Comparison of ENCODE assay signal across 9 cellular contexts in genomic region chr1:910881-911721, GRCh38. TPM values are rescaled to one million over a fixed set of nuclear protein-coding genes. Genes with fewer than 3 reads are reported as not detected.
A peak's percentile ranks its signal among the peaks of the same experiment; 100 is the strongest.
DNase-seq lines count a peak whose midpoint lies in the region; ATAC-seq and TF ChIP-seq lines count a peak whose summit lies in the region.
"Had no signal": no experiment of that assay in that cellular context is flagged by ENCODE, and none has a peak within 500 bp of the region (broad histone marks: within the 10 kb centered on the region; RNA-seq: fewer than 3 reads in every experiment).

No MANE protein-coding gene starts in this region.

- no TSS peak for BruUV-seq in OCI-LY7 (replicated peaks; lab: Mats Ljungman, UMichigan)

- H3K79me2 ChIP-seq in SK-N-SH (ENCODE audit: insufficient read depth) (no peaks in the 10 kb centered on the region), OCI-LY7 (ENCODE audit: insufficient read depth, low read depth, low read length) (no peaks in the 10 kb centered on the region)

- H3K9me2 ChIP-seq in SK-N-SH (no peaks in the 10 kb centered on the region), OCI-LY7 (ENCODE audit: insufficient read depth, low read length) (no peaks in the 10 kb centered on the region)

- H3K4me1 ChIP-seq in SK-N-SH (ENCODE audit: control insufficient read depth in 1 of 2, insufficient read depth in 2 of 2, low read depth in 1 of 2, low read length in 1 of 2) (peaks cover 0 to 15% of the 10 kb centered on the region in 2 experiments; a peak in 2 of 4 replicates), OCI-LY7 (ENCODE audit: insufficient read depth, low read length, poor library complexity, severe bottlenecking) (no peaks in the 10 kb centered on the region)

- CTCF ChIA-PET in SK-N-SH (lab: Yijun Ruan, JAX) (interaction anchor here (1.0 to 1.6 kb wide), 5 partner anchors 9 to 121 kb away, joined by 3 to 6 read pairs (median 4); no protein-coding TSS in a partner anchor), OCI-LY7 (lab: Charles Lee; ENCODE audit: unreplicated experiment) (no interaction called here)

- TF ChIP-seq CTCF in SK-N-SH (IDR thresholded peaks at IDR 0.05): no peak
- no peak for TF ChIP-seq CTCF in OCI-LY7 (conservative IDR thresholded peaks at IDR 0.05; ENCODE audit: low read length)

- no peaks in the 10 kb centered on the region for H3K36me3 ChIP-seq in SK-N-SH (replicated peaks in 1 of 2; ENCODE audit: control insufficient read depth in 1 of 2, insufficient read depth in 2 of 2, low read length in 1 of 2)
- no peaks in the 10 kb centered on the region for H3K36me3 ChIP-seq in OCI-LY7 (ENCODE audit: insufficient read depth, low read length)

- no peaks in the 10 kb centered on the region for H3K27me3 ChIP-seq in SK-N-SH (ENCODE audit: insufficient read depth)

- POLR2A ChIA-PET in SK-N-SH (lab: Yijun Ruan, JAX) (no interaction called here), OCI-LY7 (lab: Charles Lee) (no interaction called here)

- no peak overlapping the region for H3K27ac ChIP-seq in SK-N-SH (ENCODE audit: low read depth in 2 of 2, low read length in 1 of 2)
- H3K27ac ChIP-seq in OCI-LY7 (ENCODE audit: low read depth, low read length, poor library complexity, severe bottlenecking): no peak overlapping the region

- H4K20me1 ChIP-seq in SK-N-SH (ENCODE audit: insufficient read depth) (no peaks in the 10 kb centered on the region), OCI-LY7 (ENCODE audit: insufficient read depth, low read length) (no peaks in the 10 kb centered on the region)

- no peak for TF ChIP-seq RAD21 in SK-N-SH (IDR thresholded peaks at IDR 0.05; ENCODE audit: low read length)

- H2AFZ ChIP-seq in SK-N-SH (ENCODE audit: low read depth) (no peak overlapping the region), OCI-LY7 (ENCODE audit: low read length) (no peak overlapping the region)

- TF ChIP-seq EP300 in SK-N-SH (IDR thresholded peaks at IDR 0.05; ENCODE audit: borderline replicate concordance in 1 of 2, low read depth in 1 of 2, low read length in 1 of 2): no peak

- H3F3A ChIP-seq in SK-N-SH (replicated peaks; ENCODE audit: insufficient read depth): no peaks in the 10 kb centered on the region

- H3K4me3 ChIP-seq in SK-N-SH (ENCODE audit: low read depth in 2 of 2, low read length in 1 of 2): no peak overlapping the region
- no peak overlapping the region for H3K4me3 ChIP-seq in OCI-LY7 (ENCODE audit: low read depth, low read length, poor library complexity, severe bottlenecking)

- H3K4me2 ChIP-seq in SK-N-SH: no peak overlapping the region
- no peak overlapping the region for H3K4me2 ChIP-seq in OCI-LY7 (ENCODE audit: low read length)

- H3K9ac ChIP-seq in SK-N-SH: no peak overlapping the region

- DNase-seq in 8988T: peak; percentile 8
- DNase-seq in GM19238 (ENCODE audit: insufficient read length, low spot score): peak; percentile 1
- DNase-seq in SK-N-SH: peak; percentile 72
- peak; percentile 73 for DNase-seq in kidney glomerular epithelial cell (lab: John Stamatoyannopoulos, UW)
- DNase-seq in medulla oblongata (ENCODE audit: extremely low spot score): no peak
- DNase-seq in OCI-LY7 (ENCODE audit: low spot score): no peak
- no peak for DNase-seq in cerebellar nuclear complex (lab: John Stamatoyannopoulos, UW)
- DNase-seq: NCI-H1930 had no signal

- no peak for ATAC-seq in GM21717 (IDR thresholded peaks at IDR 0.05; ENCODE audit: unreplicated experiment)

- WGBS in SK-N-SH (ENCODE audit: low lambda C conversion rate): 69% methylated on average over 12 of the region's 25 CpGs

- intact Hi-C loops in OCI-LY7 (cut with micrococcal nuclease; ENCODE audit: unreplicated experiment): no loop called here

- H3K9me3 ChIP-seq in SK-N-SH (no peaks in the 10 kb centered on the region), OCI-LY7 (ENCODE audit: low read length) (no peaks in the 10 kb centered on the region)

TF ChIP-seq in SK-N-SH, 30 proteins besides CTCF, POLR2A, EP300 and RAD21:
- no peak for TF ChIP-seq SIN3A (IDR thresholded peaks at IDR 0.05; ENCODE audit: borderline replicate concordance, low read depth, low read length)
- TF ChIP-seq MEF2A (IDR thresholded peaks at IDR 0.05; ENCODE audit: borderline replicate concordance, low read depth): no peak
- TF ChIP-seq, protein P1, sequence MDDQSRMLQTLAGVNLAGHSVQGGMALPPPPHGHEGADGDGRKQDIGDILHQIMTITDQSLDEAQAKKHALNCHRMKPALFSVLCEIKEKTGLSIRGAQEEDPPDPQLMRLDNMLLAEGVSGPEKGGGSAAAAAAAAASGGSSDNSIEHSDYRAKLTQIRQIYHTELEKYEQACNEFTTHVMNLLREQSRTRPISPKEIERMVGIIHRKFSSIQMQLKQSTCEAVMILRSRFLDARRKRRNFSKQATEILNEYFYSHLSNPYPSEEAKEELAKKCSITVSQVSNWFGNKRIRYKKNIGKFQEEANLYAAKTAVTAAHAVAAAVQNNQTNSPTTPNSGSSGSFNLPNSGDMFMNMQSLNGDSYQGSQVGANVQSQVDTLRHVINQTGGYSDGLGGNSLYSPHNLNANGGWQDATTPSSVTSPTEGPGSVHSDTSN (IDR thresholded peaks at IDR 0.05): peak; percentile 87

RNA-seq across cellular contexts. Expression of gene SAMD11, which starts 12.6 kb away (rescaled TPM):
- 2.1 and 3.7 TPM in 2 replicates for polyA plus RNA-seq in SK-N-SH (2012; rRNA removed)
- 1.8 and 2.7 TPM in 2 replicates for polyA plus RNA-seq in SK-N-SH (2012; cell fraction: cytosol; rRNA removed)
- polyA plus RNA-seq in SK-N-SH (2012; cell fraction: nucleus; rRNA removed): 16.3 and 25.0 TPM in 2 replicates
- 0.06 TPM in 1 of 2 replicates, not detected in the other for total RNA-seq in OCI-LY7 (2014; rRNA removed; shearing (Covaris generic))
- total RNA-seq in OCI-LY7 (2022): not detected in 2 replicates

RNA-seq across cellular contexts. Expression of gene NOC2L, which starts 48.0 kb away (rescaled TPM):
- 114 and 124 TPM in 2 replicates for polyA plus RNA-seq in SK-N-SH (2012; rRNA removed)
- polyA plus RNA-seq in SK-N-SH (2012; cell fraction: cytosol; rRNA removed): 77.5 and 83.1 TPM in 2 replicates
- 214 and 215 TPM in 2 replicates for polyA plus RNA-seq in SK-N-SH (2012; cell fraction: nucleus; rRNA removed)
- 77.9 and 84.0 TPM in 2 replicates for total RNA-seq in OCI-LY7 (2014; rRNA removed; shearing (Covaris generic))
- 72.1 and 99.0 TPM in 2 replicates for total RNA-seq in OCI-LY7 (2022)

RNA-seq across cellular contexts. Expression of gene KLHL17, which starts 49.3 kb away (rescaled TPM):
- 27.3 and 28.1 TPM in 2 replicates for polyA plus RNA-seq in SK-N-SH (2012; rRNA removed)
- 3.6 and 5.7 TPM in 2 replicates for polyA plus RNA-seq in SK-N-SH (2012; cell fraction: cytosol; rRNA removed)
- polyA plus RNA-seq in SK-N-SH (2012; cell fraction: nucleus; rRNA removed): 220 and 295 TPM in 2 replicates
- total RNA-seq in OCI-LY7 (2014; rRNA removed; shearing (Covaris generic)): 20.7 and 21.7 TPM in 2 replicates
- total RNA-seq in OCI-LY7 (2022): 23.3 and 24.2 TPM in 2 replicates

RNA-seq across cellular contexts. Expression of gene PLEKHN1, which starts 55.2 kb away (rescaled TPM):
- not detected in 2 replicates for polyA plus RNA-seq in SK-N-SH (2012; rRNA removed)
- polyA plus RNA-seq in SK-N-SH (2012; cell fraction: cytosol; rRNA removed): not detected in 2 replicates
- 0.13 and 0.25 TPM in 2 replicates for polyA plus RNA-seq in SK-N-SH (2012; cell fraction: nucleus; rRNA removed)
- 0.05 TPM in 1 of 2 replicates, not detected in the other for total RNA-seq in OCI-LY7 (2014; rRNA removed; shearing (Covaris generic))
- not detected in 2 replicates for total RNA-seq in OCI-LY7 (2022)

Comparison
In these comparisons a context has a peak if more than half of its experiments do, and no peak if none do; other contexts are left out.
1. DNase-seq: peak in 8988T (single experiment), GM19238 (single experiment), SK-N-SH (single experiment) and kidney glomerular epithelial cell (single experiment); none in medulla oblongata (single experiment), OCI-LY7 (single experiment) and cerebellar nuclear complex (0 of 2).